Comparison of ENCODE assay signal across 8 cellular contexts in the genomic region with DNA sequence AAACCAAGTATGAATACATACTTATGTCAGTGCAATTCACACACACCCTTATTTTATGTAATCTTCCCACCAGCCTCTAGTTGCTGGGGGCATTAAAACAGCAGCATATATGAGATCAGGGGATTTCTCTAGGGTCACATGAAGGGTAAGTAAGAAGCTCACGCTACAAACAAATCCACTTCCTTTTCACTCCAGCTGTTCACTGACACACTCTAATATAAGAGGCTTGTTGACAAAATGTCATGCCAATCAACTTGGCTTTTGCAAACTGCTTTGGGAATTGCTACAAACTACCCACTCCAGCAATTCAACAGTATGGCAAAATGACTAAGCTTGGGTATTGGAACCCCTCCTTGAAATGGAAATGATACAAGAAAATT. TPM values are rescaled to one million over a fixed set of nuclear protein-coding genes. Genes with fewer than 3 reads are reported as not detected.
A peak's percentile ranks its signal among the peaks of the same experiment; 100 is the strongest.
DNase-seq lines count a peak whose midpoint lies in the region; ATAC-seq, FAIRE-seq and TF ChIP-seq lines count a peak whose summit lies in the region.

No MANE protein-coding gene starts in this region.

- ATAC-seq in GM18499 (IDR thresholded peaks at IDR 0.05; ENCODE audit: insufficient read depth, unreplicated experiment) (peak; percentile 93), GM21529 (IDR thresholded peaks at IDR 0.05; ENCODE audit: unreplicated experiment) (peak; percentile 93)

- peaks cover 0 to 2% (median 0%) of the 10 kb centered on the region in 7 donors for H3K9me3 Mint-ChIP-seq in CD14-positive monocyte

- H3K4me3 Mint-ChIP-seq in CD14-positive monocyte, result no peak overlapping the region

- H3K4me1 ChIP-seq in endothelial cell of umbilical vein (ENCODE audit: control insufficient read depth, extremely low read depth, insufficient read depth, low read length) (peaks cover 23% of the 10 kb centered on the region), mesendoderm (ENCODE audit: control insufficient read depth, low read depth, low read length) (no peaks in the 10 kb centered on the region), ascending aorta (peaks cover 0 to 16% of the 10 kb centered on the region in 2 donors)

- no CpG with 5 or more reads among the region's 1 CpG for WGBS in mesendoderm (ENCODE audit: extremely low coverage, insufficient coverage, low lambda C conversion rate)

- peaks cover 9% of the 10 kb centered on the region for H3K79me1 ChIP-seq in mesendoderm (ENCODE audit: low read length)

- H3K56ac ChIP-seq in mesendoderm (ENCODE audit: low read length), result no peak overlapping the region

- no peaks in the 10 kb centered on the region for H3K27me3 Mint-ChIP-seq in CD14-positive monocyte (ENCODE audit: low read depth in 3 of 3)

- intact Hi-C loops in endothelial cell of umbilical vein (cut with micrococcal nuclease) (loop anchor here (1.0 kb wide), 1 partner anchor 10 kb away; no protein-coding TSS in a partner anchor), CD14-positive monocyte (cut with micrococcal nuclease) (no loop called here), ascending aorta (cut with DNase I) (no loop called here)

- H3K79me2 ChIP-seq in endothelial cell of umbilical vein (ENCODE audit: control insufficient read depth, insufficient read depth, low read length), result peaks cover 87% of the 10 kb centered on the region
- H3K79me2 ChIP-seq in mesendoderm (ENCODE audit: control insufficient read depth, insufficient read depth, low read length), result peaks cover 47% of the 10 kb centered on the region

- H3K27ac Mint-ChIP-seq in CD14-positive monocyte, result no peak overlapping the region

- DNase-seq in Kasumi-1 (lab: John Stamatoyannopoulos, UW) (peak; percentile 3 to 13), endothelial cell of umbilical vein (ENCODE audit: low read depth, low spot score) (peak; percentile 71), mesendoderm (no peak), CD14-positive monocyte (ENCODE audit: low spot score) (no peak), ascending aorta (ENCODE audit: low spot score in 2 of 2) (no peak), GM19238 (ENCODE audit: insufficient read length, low spot score) (no peak)

- H3K23ac ChIP-seq in mesendoderm (ENCODE audit: low read length), result no peak overlapping the region

- H2AK5ac ChIP-seq in mesendoderm (ENCODE audit: low read length), result no peak overlapping the region

- CTCF ChIA-PET in endothelial cell of umbilical vein (lab: Charles Lee), result interaction anchor here (0.6 to 2.9 kb wide), 6 partner anchors 11 to 609 kb away, joined by 3 to 14 read pairs (median 4); partner anchors contain the start of gene FAM3C

- no peaks in the 10 kb centered on the region for H3K36me3 Mint-ChIP-seq in CD14-positive monocyte

- H3K9me3 ChIP-seq in endothelial cell of umbilical vein (replicated peaks; ENCODE audit: control insufficient read depth, insufficient read depth, low read length) (no peaks in the 10 kb centered on the region), ascending aorta (no peaks in the 10 kb centered on the region)

- no peaks in the 10 kb centered on the region for H3K9me1 ChIP-seq in endothelial cell of umbilical vein (replicated peaks; ENCODE audit: control insufficient read depth, extremely low read depth, insufficient read depth, low read length)

- no peak overlapping the region for H4K8ac ChIP-seq in mesendoderm (ENCODE audit: low read depth, low read length)

- no peak for TF ChIP-seq POLR2A in endothelial cell of umbilical vein (IDR thresholded peaks at IDR 0.05; ENCODE audit: low read depth, low read length)

- H3K27ac ChIP-seq in endothelial cell of umbilical vein (ENCODE audit: insufficient read depth, low read depth, low read length) (no peak overlapping the region), mesendoderm (ENCODE audit: low read depth, low read length) (no peak overlapping the region), ascending aorta (no peak overlapping the region)

- TF ChIP-seq CTCF in endothelial cell of umbilical vein (IDR thresholded peaks at IDR 0.05; ENCODE audit: extremely low read depth in 1 of 2, insufficient read depth in 1 of 2, low read depth in 1 of 2, low read length in 2 of 2) (no peak), CD14-positive monocyte (IDR thresholded peaks at IDR 0.05) (no peak), ascending aorta (IDR thresholded peaks at IDR 0.05) (no peak)

- H2AFZ ChIP-seq in endothelial cell of umbilical vein (ENCODE audit: low read depth, low read length), result no peak overlapping the region

- POLR2A ChIA-PET in endothelial cell of umbilical vein (lab: Charles Lee), result interaction anchor here (0.6 to 1.7 kb wide), 2 partner anchors 10 to 1580 kb away, joined by 3 to 9 read pairs; partner anchors contain the start of gene FAM3C

- H4K20me1 ChIP-seq in endothelial cell of umbilical vein (replicated peaks; ENCODE audit: control insufficient read depth, extremely low read depth, insufficient read depth, low read length), result peaks cover 3% of the 10 kb centered on the region

- no peaks in the 10 kb centered on the region for H3K36me3 ChIP-seq in endothelial cell of umbilical vein (ENCODE audit: control insufficient read depth in 2 of 2, extremely low read depth in 1 of 2, insufficient read depth in 2 of 2, low read length in 2 of 2)
- H3K36me3 ChIP-seq in mesendoderm (ENCODE audit: control insufficient read depth, insufficient read depth, low read length), result no peaks in the 10 kb centered on the region
- no peaks in the 10 kb centered on the region for H3K36me3 ChIP-seq in ascending aorta

- H3K4ac ChIP-seq in mesendoderm (ENCODE audit: low read depth, low read length), result no peak overlapping the region

- no peak overlapping the region for H3K18ac ChIP-seq in mesendoderm (ENCODE audit: low read length)

- H2BK120ac ChIP-seq in mesendoderm (ENCODE audit: low read depth, low read length), result no peak overlapping the region

- H2BK5ac ChIP-seq in mesendoderm (ENCODE audit: low read length), result no peak overlapping the region

- H3K4me1 Mint-ChIP-seq in CD14-positive monocyte, result peaks cover 12% of the 10 kb centered on the region

- H3K4me2 ChIP-seq in endothelial cell of umbilical vein (ENCODE audit: insufficient read depth, low read length) (no peak overlapping the region), mesendoderm (ENCODE audit: low read length) (no peak overlapping the region)

- H3K9ac ChIP-seq in endothelial cell of umbilical vein (replicated peaks; ENCODE audit: extremely low read depth, insufficient read depth, low read length) (no peak overlapping the region), mesendoderm (ENCODE audit: low read length) (no peak overlapping the region)

- FAIRE-seq in endothelial cell of umbilical vein (lab: Jason Lieb, UNC), result no peak

- dilution Hi-C loops in endothelial cell of umbilical vein (cut with MboI; ENCODE audit: extremely low pct_ligation_motif_present, low sequenced_read_pairs), result no loop called here

- H3K4me3 ChIP-seq in endothelial cell of umbilical vein (replicated peaks in 1 of 3; ENCODE audit: insufficient read depth in 1 of 3, low read depth in 1 of 3, low read length in 3 of 3), result no peak overlapping the region
- no peak overlapping the region for H3K4me3 ChIP-seq in mesendoderm (ENCODE audit: low read length)
- H3K4me3 ChIP-seq in ascending aorta, result no peak overlapping the region

- no peak overlapping the region for H4K5ac ChIP-seq in mesendoderm (ENCODE audit: low read length)

- BruUV-seq in endothelial cell of umbilical vein (replicated peaks; lab: Mats Ljungman, UMichigan), result no TSS peak

- no peak overlapping the region for H2BK15ac ChIP-seq in mesendoderm (replicated peaks; ENCODE audit: low read depth)

- H3K27me3 ChIP-seq in endothelial cell of umbilical vein (ENCODE audit: control insufficient read depth in 2 of 2, insufficient read depth in 2 of 2, low read length in 2 of 2), result no peaks in the 10 kb centered on the region
- no peaks in the 10 kb centered on the region for H3K27me3 ChIP-seq in mesendoderm (ENCODE audit: insufficient read depth, low read length, poor library complexity)
- no peaks in the 10 kb centered on the region for H3K27me3 ChIP-seq in ascending aorta

TF ChIP-seq in endothelial cell of umbilical vein, 7 proteins besides CTCF, POLR2A, EP300 and RAD21 (continues in another document):
- no peak for TF ChIP-seq MYC (IDR thresholded peaks at IDR 0.05; ENCODE audit: low read depth, low read length)
- TF ChIP-seq JUN (IDR thresholded peaks at IDR 0.05; ENCODE audit: borderline replicate concordance, insufficient read depth, insufficient read length, low read depth), result no peak
- TF ChIP-seq POLR2AphosphoS5 (IDR thresholded peaks at IDR 0.05; ENCODE audit: insufficient read depth, low read depth, low read length), result no peak
- TF ChIP-seq GATA2 (IDR thresholded peaks at IDR 0.05; ENCODE audit: insufficient read depth, insufficient read length, low read depth, low read length), result no peak
- no peak for TF ChIP-seq EZH2 (IDR thresholded peaks at IDR 0.05; ENCODE audit: borderline replicate concordance, low read depth, low read length, severe bottlenecking)
- no peak for TF ChIP-seq FOS (IDR thresholded peaks at IDR 0.05; ENCODE audit: borderline replicate concordance, insufficient read depth, low read length)

RNA-seq across cellular contexts. Expression of gene FAM3C, which starts 10.3 kb away (rescaled TPM):
- total RNA-seq in endothelial cell of umbilical vein (50.0 and 54.5 TPM in 2 replicates), ascending aorta (27.6 TPM)
- polyA plus RNA-seq in endothelial cell of umbilical vein (13.9 and 20.2 TPM in 2 replicates), CD14-positive monocyte (10 to 100 TPM in 1 of 2 donors, 1 to 10 TPM in 1; 7.3 to 13.0 TPM)
- 30.7 and 31.3 TPM in 2 replicates for polyA plus RNA-seq in endothelial cell of umbilical vein (2011; cell fraction: cytosol; rRNA removed)
- 40.4 and 49.0 TPM in 2 replicates for polyA plus RNA-seq in endothelial cell of umbilical vein (2011; cell fraction: nucleus; rRNA removed)
- 60.0 and 71.2 TPM in 2 replicates for polyA plus RNA-seq in endothelial cell of umbilical vein (2012)
- polyA minus RNA-seq in endothelial cell of umbilical vein, result 12.5 and 15.1 TPM in 2 replicates
- 5.3 TPM for polyA minus RNA-seq in endothelial cell of umbilical vein (2011; cell fraction: cytosol; rRNA and poly(A)+ RNA removed)
- 41.3 and 61.8 TPM in 2 replicates for polyA minus RNA-seq in endothelial cell of umbilical vein (2011; cell fraction: nucleus; rRNA and poly(A)+ RNA removed)
- polyA plus RNA-seq in mesendoderm (2013, experiment 1 of 2), result 63.7 TPM
- 66.9 TPM for polyA plus RNA-seq in mesendoderm (2013, experiment 2 of 2)

RNA-seq across cellular contexts. Expression of gene WNT16, which starts 57.0 kb away (rescaled TPM):
- not detected in 2 replicates for total RNA-seq in endothelial cell of umbilical vein
- polyA plus RNA-seq in endothelial cell of umbilical vein, result not detected in 2 replicates
- polyA plus RNA-seq in endothelial cell of umbilical vein (2011; cell fraction: cytosol; rRNA removed), result not detected in 2 replicates
- not detected in 2 replicates for polyA plus RNA-seq in endothelial cell of umbilical vein (2011; cell fraction: nucleus; rRNA removed)
- polyA plus RNA-seq in endothelial cell of umbilical vein (2012), result not detected in 2 replicates
- polyA minus RNA-seq in endothelial cell of umbilical vein, result not detected in 2 replicates
- not detected for polyA minus RNA-seq in endothelial cell of umbilical vein (2011; cell fraction: cytosol; rRNA and poly(A)+ RNA removed)
- not detected in 2 replicates for polyA minus RNA-seq in endothelial cell of umbilical vein (2011; cell fraction: nucleus; rRNA and poly(A)+ RNA removed)
- polyA plus RNA-seq in mesendoderm (2013, experiment 1 of 2), result 0.07 TPM
- 0.03 TPM for polyA plus RNA-seq in mesendoderm (2013, experiment 2 of 2)
- not detected for polyA plus RNA-seq in CD14-positive monocyte
- not detected for total RNA-seq in ascending aorta

Comparison
In these comparisons a context has a peak if more than half of its experiments do, and no peak if none do; other contexts are left out.
1. DNase-seq: peak in Kasumi-1 (2 of 2) and endothelial cell of umbilical vein (single experiment); none in mesendoderm (single experiment), CD14-positive monocyte (single experiment), ascending aorta (0 of 2) and GM19238 (single experiment).